Comparison of ENCODE assay signal across 9 cellular contexts in genomic region chr13:113029487-113030258, GRCh38.
DNase-seq lines count a peak whose midpoint lies in the region; ATAC-seq and TF ChIP-seq lines count a peak whose summit lies in the region.
"Had no signal": no experiment of that assay in that cellular context is flagged by ENCODE, and none has a peak within 500 bp of the region (broad histone marks: within the 10 kb centered on the region; RNA-seq: fewer than 3 reads in every experiment).

No MANE protein-coding gene starts in this region.

- intact Hi-C loops in sigmoid colon (cut with DNase I) = loop anchor here (5.0 to 10.0 kb wide), 2 partner anchors 87 to 365 kb away; no protein-coding TSS in a partner anchor

- no peak for ATAC-seq in stimulated activated memory B cell treated with anti-CD40 and anti-IgM and Interleukin-4, amounts not matched to agents 10 μg/mL and 1 μg/mL and 100 μg/mL, for 72 hours
- ATAC-seq in HG03520 (IDR thresholded peaks at IDR 0.05; ENCODE audit: unreplicated experiment) (no peak), HG02798 (IDR thresholded peaks at IDR 0.05; ENCODE audit: poor library complexity, unreplicated experiment) (no peak)

- no peak overlapping the region for H3K27ac Mint-ChIP-seq in stimulated activated memory B cell treated with anti-CD40 and anti-IgM and Interleukin-4, amounts not matched to agents 10 μg/mL and 1 μg/mL and 100 μg/mL, for 72 hours
- H3K27ac Mint-ChIP-seq: activated naive CD8-positive, alpha-beta T cell had no signal

- H2AFZ ChIP-seq in MM.1S (ENCODE audit: low read length) = no peak overlapping the region

- H3K27ac ChIP-seq in MM.1S (ENCODE audit: low read length) (no peak overlapping the region), sigmoid colon (no peak overlapping the region)

- no peak overlapping the region for H3K4me2 ChIP-seq in MM.1S (ENCODE audit: low read depth, low read length)

- H3F3A ChIP-seq in MM.1S (ENCODE audit: insufficient read depth, low read length) = no peaks in the 10 kb centered on the region

- H3K4me3 ChIP-seq in MM.1S (ENCODE audit: low read length) (no peak overlapping the region), fibroblast of mammary gland (ENCODE audit: control insufficient read depth, low read depth, low read length) (no peak overlapping the region), sigmoid colon (no peak overlapping the region)

- H3K27me3 ChIP-seq in MM.1S (replicated peaks; ENCODE audit: insufficient read depth, low read length) (peaks cover 79% of the 10 kb centered on the region), sigmoid colon (peaks cover 0 to 33% (median 4%) of the 10 kb centered on the region in 3 donors)

- H3K27me3 Mint-ChIP-seq in stimulated activated memory B cell treated with anti-CD40 and anti-IgM and Interleukin-4, amounts not matched to agents 10 μg/mL and 1 μg/mL and 100 μg/mL, for 72 hours = peaks cover 8% of the 10 kb centered on the region
- H3K27me3 Mint-ChIP-seq: activated naive CD8-positive, alpha-beta T cell had no signal

- no peaks in the 10 kb centered on the region for H3K36me3 Mint-ChIP-seq in stimulated activated memory B cell treated with anti-CD40 and anti-IgM and Interleukin-4, amounts not matched to agents 10 μg/mL and 1 μg/mL and 100 μg/mL, for 72 hours
- H3K36me3 Mint-ChIP-seq: activated naive CD8-positive, alpha-beta T cell had no signal

- no peaks in the 10 kb centered on the region for H4K20me1 ChIP-seq in MM.1S (ENCODE audit: insufficient read depth, low read length)

- TF ChIP-seq CTCF in MM.1S (IDR thresholded peaks at IDR 0.05; ENCODE audit: low read length) = peak; percentile 85
- TF ChIP-seq CTCF in fibroblast of mammary gland (conservative IDR thresholded peaks at IDR 0.05; ENCODE audit: control insufficient read depth, insufficient read depth, low read depth, low read length) = peak; percentile 76
- TF ChIP-seq CTCF in sigmoid colon (IDR thresholded peaks at IDR 0.05) = peak in 3 of 4 experiments; percentile 52 to 58 (median 58)

- TF ChIP-seq EP300 in sigmoid colon (IDR thresholded peaks at IDR 0.05) = no peak

- 39 to 40% methylated on average over 23 of the region's 23 CpGs for WGBS in sigmoid colon, 2 donors

- TF ChIP-seq POLR2A in sigmoid colon (IDR thresholded peaks at IDR 0.05) = no peak

- peak; percentile 38 for DNase-seq in ELR (ENCODE audit: low read depth)
- peak; percentile 20 for DNase-seq in MM.1S
- peak; percentile 13 for DNase-seq in activated CD8-positive, alpha-beta memory T cell treated with anti-CD3 and anti-CD28 coated beads, Interleukin-2, amount 50 U/mL, for 24 hours (ENCODE audit: extremely low read depth)
- DNase-seq in fibroblast of mammary gland (ENCODE audit: low read depth) = no peak
- DNase-seq in sigmoid colon = no peak

- H3K4me1 Mint-ChIP-seq in stimulated activated memory B cell treated with anti-CD40 and anti-IgM and Interleukin-4, amounts not matched to agents 10 μg/mL and 1 μg/mL and 100 μg/mL, for 72 hours = peaks cover 7% of the 10 kb centered on the region

- H3K9me3 Mint-ChIP-seq in stimulated activated memory B cell treated with anti-CD40 and anti-IgM and Interleukin-4, amounts not matched to agents 10 μg/mL and 1 μg/mL and 100 μg/mL, for 72 hours = no peaks in the 10 kb centered on the region

- H3K9me3 ChIP-seq in MM.1S (replicated peaks; ENCODE audit: insufficient read depth, low read length) (no peaks in the 10 kb centered on the region), sigmoid colon (no peaks in the 10 kb centered on the region)

- H3K79me2 ChIP-seq in MM.1S (ENCODE audit: low read length) = no peaks in the 10 kb centered on the region

- no peaks in the 10 kb centered on the region for H3K9me2 ChIP-seq in MM.1S (replicated peaks; ENCODE audit: insufficient read depth, low read length)

- H3K4me1 ChIP-seq in MM.1S (ENCODE audit: low read length) (no peaks in the 10 kb centered on the region), sigmoid colon (peaks cover 0 to under 1% (median 0%) of the 10 kb centered on the region in 4 donors)

- H3K9ac ChIP-seq in MM.1S (ENCODE audit: low read length) = no peak overlapping the region

- no peaks in the 10 kb centered on the region for H3K36me3 ChIP-seq in MM.1S (replicated peaks; ENCODE audit: insufficient read depth, low read length)
- H3K36me3 ChIP-seq in sigmoid colon = no peaks in the 10 kb centered on the region

- H3K4me3 Mint-ChIP-seq in stimulated activated memory B cell treated with anti-CD40 and anti-IgM and Interleukin-4, amounts not matched to agents 10 μg/mL and 1 μg/mL and 100 μg/mL, for 72 hours = no peak overlapping the region
- H3K4me3 Mint-ChIP-seq: activated naive CD8-positive, alpha-beta T cell had no signal

Comparison
In these comparisons a context has a peak if more than half of its experiments do, and no peak if none do; other contexts are left out.
1. DNase-seq: peak in ELR (single experiment), MM.1S (single experiment) and activated CD8-positive, alpha-beta memory T cell treated with anti-CD3 and anti-CD28 coated beads, Interleukin-2, amount 50 U/mL, for 24 hours (single experiment); none in fibroblast of mammary gland (single experiment) and sigmoid colon (single experiment).
2. Peak in every context shown above with its lines, with median percentiles within 50 percentile points of each other: CTCF ChIP-seq.